1 cellular context compared by ENCODE assay signal in the genomic region with DNA sequence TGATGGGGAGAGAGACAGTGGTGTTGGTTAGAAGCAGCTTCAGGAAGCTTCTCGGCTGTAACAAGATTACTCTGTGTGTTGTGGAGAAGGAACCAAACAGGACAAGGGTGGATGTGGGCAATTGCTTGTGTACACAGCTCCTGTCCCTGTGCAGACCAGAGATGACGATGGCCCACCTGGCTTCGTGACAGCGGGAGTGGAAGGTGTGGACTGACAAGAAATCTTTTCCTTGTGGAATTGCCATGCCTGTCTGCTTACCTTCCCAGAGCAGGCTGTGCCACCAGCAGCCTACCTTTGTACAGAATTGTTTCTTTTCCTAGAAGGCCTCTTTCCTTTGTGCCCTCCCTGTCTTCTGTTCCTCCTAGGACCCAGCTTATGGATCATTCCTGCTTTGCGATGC.
TF ChIP-seq lines count a peak whose summit lies in the region.

No MANE protein-coding gene starts in this region.

TF ChIP-seq in H1, 55 proteins besides CTCF, POLR2A, EP300 and RAD21:
- TF ChIP-seq POU5F1 (IDR thresholded peaks at IDR 0.05; ENCODE audit: low read depth, low read length) (no peak), FOSL1 (IDR thresholded peaks at IDR 0.05; ENCODE audit: insufficient read depth, low read depth, low read length) (no peak), CBX5 (IDR thresholded peaks at IDR 0.05; ENCODE audit: low read depth, low read length) (no peak), BCL11A (IDR thresholded peaks at IDR 0.05; ENCODE audit: low read depth in 2 of 2, low read length in 2 of 2) (no peak), HDAC6 (IDR thresholded peaks at IDR 0.05; ENCODE audit: low read depth, low read length) (no peak), GTF2F1 (IDR thresholded peaks at IDR 0.05; ENCODE audit: borderline replicate concordance, low read depth, low read length) (no peak), RXRA (IDR thresholded peaks at IDR 0.05; ENCODE audit: insufficient read depth, low read depth, low read length) (no peak), BRCA1 (IDR thresholded peaks at IDR 0.05; ENCODE audit: low read depth, low read length) (no peak), TBP (IDR thresholded peaks at IDR 0.05; ENCODE audit: low read depth, low read length) (no peak), CHD2 (IDR thresholded peaks at IDR 0.05; ENCODE audit: low read length) (no peak), EGR1 (IDR thresholded peaks at IDR 0.05; ENCODE audit: borderline replicate concordance, low read depth, low read length) (no peak)
- TF ChIP-seq, protein P1, sequence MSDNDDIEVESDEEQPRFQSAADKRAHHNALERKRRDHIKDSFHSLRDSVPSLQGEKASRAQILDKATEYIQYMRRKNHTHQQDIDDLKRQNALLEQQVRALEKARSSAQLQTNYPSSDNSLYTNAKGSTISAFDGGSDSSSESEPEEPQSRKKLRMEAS (IDR thresholded peaks at IDR 0.05) = no peak
- TF ChIP-seq, protein P2, sequence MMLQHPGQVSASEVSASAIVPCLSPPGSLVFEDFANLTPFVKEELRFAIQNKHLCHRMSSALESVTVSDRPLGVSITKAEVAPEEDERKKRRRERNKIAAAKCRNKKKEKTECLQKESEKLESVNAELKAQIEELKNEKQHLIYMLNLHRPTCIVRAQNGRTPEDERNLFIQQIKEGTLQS (IDR thresholded peaks at IDR 0.05; ENCODE audit: insufficient read depth, low read depth, low read length) = no peak
